12 cellular contexts compared by ENCODE assay signal in genomic region chr6:21807299-21807698, GRCh38.
"Had no signal": no experiment of that assay in that cellular context is flagged by ENCODE, and none has a peak within 500 bp of the region (broad histone marks: within the 10 kb centered on the region; RNA-seq: fewer than 3 reads in every experiment).

No MANE protein-coding gene starts in this region.

- ATAC-seq: activated CD4-positive, alpha-beta T cell treated with anti-CD3 and anti-CD28 coated beads for 36 hours; activated CD8-positive, alpha-beta T cell treated with anti-CD3 and anti-CD28 coated beads, Interleukin-2, amount 10 ng/mL, durations not matched to agents 7 days and 5 days; esophagus mucosa; naive thymus-derived CD8-positive, alpha-beta T cell had no signal

- DNase-seq: activated CD4-positive, alpha-beta T cell treated with anti-CD3 and anti-CD28 coated beads for 36 hours; activated CD8-positive, alpha-beta memory T cell treated with anti-CD3 and anti-CD28 coated beads, Interleukin-2, amount 50 U/mL, for 48 hours; activated CD8-positive, alpha-beta T cell treated with anti-CD3 and anti-CD28 coated beads, Interleukin-2, amount 10 ng/mL, durations not matched to agents 7 days and 5 days; activated naive CD8-positive, alpha-beta T cell treated with anti-CD3 and anti-CD28 coated beads, Interleukin-2, amount 10 ng/mL, durations not matched to agents 7 days and 5 days; immature natural killer cell; lower lobe of right lung; naive thymus-derived CD8-positive, alpha-beta T cell; stimulated activated CD4-positive, alpha-beta T cell treated with anti-CD3 and anti-CD28 coated beads, Interleukin-4, amount 100 ng/mL, for 4 hours; stomach had no signal

- H3K27me3 ChIP-seq: dorsolateral prefrontal cortex, stomach had no signal

- H3K9me3 ChIP-seq: lower lobe of right lung, mucosa of descending colon, stomach had no signal

- H3K36me3 Mint-ChIP-seq: activated naive CD8-positive, alpha-beta T cell treated with anti-CD3 and anti-CD28 coated beads, Interleukin-2, amount 10 ng/mL, durations not matched to agents 7 days and 5 days; naive thymus-derived CD8-positive, alpha-beta T cell had no signal

- H3K9me3 Mint-ChIP-seq: activated naive CD8-positive, alpha-beta T cell treated with anti-CD3 and anti-CD28 coated beads, Interleukin-2, amount 10 ng/mL, durations not matched to agents 7 days and 5 days; immature natural killer cell; naive thymus-derived CD8-positive, alpha-beta T cell had no signal

- H3K4me1 Mint-ChIP-seq: activated CD4-positive, alpha-beta T cell treated with anti-CD3 and anti-CD28 coated beads for 36 hours; activated naive CD8-positive, alpha-beta T cell treated with anti-CD3 and anti-CD28 coated beads, Interleukin-2, amount 10 ng/mL, durations not matched to agents 7 days and 5 days; immature natural killer cell; naive thymus-derived CD8-positive, alpha-beta T cell had no signal

- H3K4me3 Mint-ChIP-seq: activated CD4-positive, alpha-beta T cell treated with anti-CD3 and anti-CD28 coated beads for 36 hours; activated CD8-positive, alpha-beta T cell treated with anti-CD3 and anti-CD28 coated beads, Interleukin-2, amount 10 ng/mL, durations not matched to agents 7 days and 5 days; activated naive CD8-positive, alpha-beta T cell treated with anti-CD3 and anti-CD28 coated beads, Interleukin-2, amount 10 ng/mL, durations not matched to agents 7 days and 5 days; immature natural killer cell; naive thymus-derived CD8-positive, alpha-beta T cell had no signal

- H3K27ac Mint-ChIP-seq: activated CD4-positive, alpha-beta T cell treated with anti-CD3 and anti-CD28 coated beads for 36 hours; activated CD8-positive, alpha-beta T cell treated with anti-CD3 and anti-CD28 coated beads, Interleukin-2, amount 10 ng/mL, durations not matched to agents 7 days and 5 days; activated naive CD8-positive, alpha-beta T cell treated with anti-CD3 and anti-CD28 coated beads, Interleukin-2, amount 10 ng/mL, durations not matched to agents 7 days and 5 days; immature natural killer cell; naive thymus-derived CD8-positive, alpha-beta T cell had no signal

- H3K4me3 ChIP-seq: dorsolateral prefrontal cortex, lower lobe of right lung, mucosa of descending colon, stomach had no signal

- H3K27me3 Mint-ChIP-seq: activated CD4-positive, alpha-beta T cell treated with anti-CD3 and anti-CD28 coated beads for 36 hours; activated naive CD8-positive, alpha-beta T cell treated with anti-CD3 and anti-CD28 coated beads, Interleukin-2, amount 10 ng/mL, durations not matched to agents 7 days and 5 days; naive thymus-derived CD8-positive, alpha-beta T cell had no signal

- H3K36me3 ChIP-seq: lower lobe of right lung, stomach had no signal
